ENCODE assay signal across 8 cellular contexts in genomic region chr1:1324084-1324523, GRCh38. TPM values are rescaled to one million over a fixed set of nuclear protein-coding genes. Genes with fewer than 3 reads are reported as not detected.
DNase-seq lines count a peak whose midpoint lies in the region; ATAC-seq and TF ChIP-seq lines count a peak whose summit lies in the region.

No MANE protein-coding gene starts in this region.

- no peak for DNase-seq in MG63
- no peak for DNase-seq in epithelial cell of prostate (ENCODE audit: low read depth, low spot score)
- no peak for DNase-seq in psoas muscle
- DNase-seq in HuH-7 (ENCODE audit: low spot score) = no peak
- no peak for DNase-seq in SKM-1 treated with dmso at 0.1 percent for 144 hours (lab: John Stamatoyannopoulos, UW; ENCODE audit: unreplicated experiment)
- no peak for DNase-seq in islet precursor cell

- H3K4me2 ChIP-seq in BLaER1 = peak overlapping the region; percentile 72

- ATAC-seq in GM21515 (IDR thresholded peaks at IDR 0.05; ENCODE audit: unreplicated experiment) (peak; percentile 17), psoas muscle (no peak)

- H4K20me1 ChIP-seq in BLaER1 = peaks cover 81% of the 10 kb centered on the region

- H3K27ac ChIP-seq in BLaER1 = peak overlapping the region; percentile 93
- peak overlapping the region; percentile 89 for H3K27ac ChIP-seq in epithelial cell of prostate
- peak overlapping the region; percentile 88 for H3K27ac ChIP-seq in psoas muscle

- H3K27me3 ChIP-seq in BLaER1 (no peaks in the 10 kb centered on the region), MG63 (no peaks in the 10 kb centered on the region), psoas muscle (ENCODE audit: insufficient read depth in 3 of 3, low read length in 2 of 3) (no peaks in the 10 kb centered on the region)

- TF ChIP-seq CTCF in psoas muscle (IDR thresholded peaks at IDR 0.05) = no peak

- H3K4me1 ChIP-seq in BLaER1 (peaks cover 39% of the 10 kb centered on the region), psoas muscle (peaks cover 49% of the 10 kb centered on the region)

- H3K36me3 ChIP-seq in BLaER1 = peaks cover 63% of the 10 kb centered on the region
- peaks cover 15% of the 10 kb centered on the region for H3K36me3 ChIP-seq in MG63
- peaks cover 0 to 43% of the 10 kb centered on the region in 2 donors for H3K36me3 ChIP-seq in psoas muscle (ENCODE audit: insufficient read depth in 1 of 2, low read depth in 1 of 2)

- peak overlapping the region; percentile 97 for H3K9ac ChIP-seq in BLaER1

- 0 to 1% (median 0%) methylated on average over 6 to 41 of the region's 41 CpGs for WGBS in psoas muscle, 3 donors

- H3K9me3 ChIP-seq in BLaER1 = no peaks in the 10 kb centered on the region
- no peaks in the 10 kb centered on the region for H3K9me3 ChIP-seq in MG63
- no peaks in the 10 kb centered on the region for H3K9me3 ChIP-seq in psoas muscle

- H3K4me3 ChIP-seq in BLaER1 (peak overlapping the region; percentile 99), MG63 (peak overlapping the region; percentile 99), psoas muscle (peak overlapping the region; percentile 87)

- intact Hi-C loops in psoas muscle (cut with DNase I) = no loop called here

RNA-seq across cellular contexts. Expression of gene INTS11, which starts 0.4 kb away (rescaled TPM):
- total RNA-seq in MG63 (2014; rRNA removed; shearing (Covaris generic); ENCODE audit: low replicate concordance) = 55.9 and 70.5 TPM in 2 replicates
- total RNA-seq in psoas muscle = 10 to 100 TPM; 55.6 to 80.8 (median 64.0) TPM
- 10 to 100 TPM; 71.2 to 72.7 (median 71.8) TPM for polyA plus RNA-seq in psoas muscle

RNA-seq across cellular contexts. Expression of gene CPTP, which starts 0.5 kb away (rescaled TPM):
- 18.1 and 31.1 TPM in 2 replicates for total RNA-seq in MG63 (2014; rRNA removed; shearing (Covaris generic); ENCODE audit: low replicate concordance)
- total RNA-seq in psoas muscle = 10 to 100 TPM; 18.2 to 39.5 (median 23.8) TPM
- polyA plus RNA-seq in psoas muscle = 10 to 100 TPM; 31.3 to 38.1 (median 33.4) TPM

RNA-seq across cellular contexts. Expression of gene TAS1R3, which starts 7.0 kb away (rescaled TPM):
- not detected in 2 replicates for total RNA-seq in MG63 (2014; rRNA removed; shearing (Covaris generic); ENCODE audit: low replicate concordance)
- total RNA-seq in psoas muscle = under 1 TPM in 3 of 4 donors, not detected in 1; 0.06 to 0.10 (median 0.06) TPM
- polyA plus RNA-seq in psoas muscle = under 1 TPM; 0.08 to 0.25 (median 0.18) TPM

RNA-seq across cellular contexts. Expression of gene PUSL1, which starts 15.7 kb away (rescaled TPM):
- 46.7 and 53.3 TPM in 2 replicates for total RNA-seq in MG63 (2014; rRNA removed; shearing (Covaris generic); ENCODE audit: low replicate concordance)
- 1 to 10 TPM; 3.7 to 7.3 (median 5.8) TPM for total RNA-seq in psoas muscle
- polyA plus RNA-seq in psoas muscle = 1 to 10 TPM; 7.9 to 9.1 (median 9.0) TPM

RNA-seq across cellular contexts. Expression of gene ACAP3, which starts 16.4 kb away (rescaled TPM):
- total RNA-seq in MG63 (2014; rRNA removed; shearing (Covaris generic); ENCODE audit: low replicate concordance) = 20.0 and 24.2 TPM in 2 replicates
- 10 to 100 TPM; 20.8 to 32.0 (median 26.3) TPM for total RNA-seq in psoas muscle
- polyA plus RNA-seq in psoas muscle = 10 to 100 TPM; 14.7 to 23.7 (median 15.5) TPM
